In the genomic region with DNA sequence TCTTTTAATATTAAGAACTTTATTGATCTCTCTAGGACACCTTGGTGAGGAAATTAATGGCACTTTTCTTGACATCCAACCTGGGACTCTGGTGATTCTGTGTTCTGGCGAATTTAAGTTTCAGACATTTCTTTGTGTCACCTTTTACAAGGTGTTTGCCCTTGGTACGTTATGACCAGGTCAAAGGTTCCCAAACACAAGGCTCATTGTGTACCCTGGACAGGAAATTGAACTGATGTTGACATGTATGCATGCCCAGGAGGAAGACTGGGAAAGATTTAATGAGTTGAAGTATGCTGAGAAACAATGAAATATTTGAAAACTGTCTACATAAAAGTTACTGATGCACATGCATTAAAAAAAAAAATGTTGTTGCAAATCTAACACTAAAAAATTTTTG, we compare ENCODE assay signal across 1 cellular context.
A peak's percentile ranks its signal among the peaks of the same experiment; 100 is the strongest.
TF ChIP-seq lines count a peak whose summit lies in the region.

No MANE protein-coding gene starts in this region.

TF ChIP-seq in HepG2, 621 proteins besides CTCF, POLR2A, EP300 and RAD21 (continued from another document and continues in another):
- TF ChIP-seq, protein P1, sequence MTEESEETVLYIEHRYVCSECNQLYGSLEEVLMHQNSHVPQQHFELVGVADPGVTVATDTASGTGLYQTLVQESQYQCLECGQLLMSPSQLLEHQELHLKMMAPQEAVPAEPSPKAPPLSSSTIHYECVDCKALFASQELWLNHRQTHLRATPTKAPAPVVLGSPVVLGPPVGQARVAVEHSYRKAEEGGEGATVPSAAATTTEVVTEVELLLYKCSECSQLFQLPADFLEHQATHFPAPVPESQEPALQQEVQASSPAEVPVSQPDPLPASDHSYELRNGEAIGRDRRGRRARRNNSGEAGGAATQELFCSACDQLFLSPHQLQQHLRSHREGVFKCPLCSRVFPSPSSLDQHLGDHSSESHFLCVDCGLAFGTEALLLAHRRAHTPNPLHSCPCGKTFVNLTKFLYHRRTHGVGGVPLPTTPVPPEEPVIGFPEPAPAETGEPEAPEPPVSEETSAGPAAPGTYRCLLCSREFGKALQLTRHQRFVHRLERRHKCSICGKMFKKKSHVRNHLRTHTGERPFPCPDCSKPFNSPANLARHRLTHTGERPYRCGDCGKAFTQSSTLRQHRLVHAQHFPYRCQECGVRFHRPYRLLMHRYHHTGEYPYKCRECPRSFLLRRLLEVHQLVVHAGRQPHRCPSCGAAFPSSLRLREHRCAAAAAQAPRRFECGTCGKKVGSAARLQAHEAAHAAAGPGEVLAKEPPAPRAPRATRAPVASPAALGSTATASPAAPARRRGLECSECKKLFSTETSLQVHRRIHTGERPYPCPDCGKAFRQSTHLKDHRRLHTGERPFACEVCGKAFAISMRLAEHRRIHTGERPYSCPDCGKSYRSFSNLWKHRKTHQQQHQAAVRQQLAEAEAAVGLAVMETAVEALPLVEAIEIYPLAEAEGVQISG (CRISPR knock-in tag; IDR thresholded peaks at IDR 0.05), result no peak
- TF ChIP-seq, protein P2, sequence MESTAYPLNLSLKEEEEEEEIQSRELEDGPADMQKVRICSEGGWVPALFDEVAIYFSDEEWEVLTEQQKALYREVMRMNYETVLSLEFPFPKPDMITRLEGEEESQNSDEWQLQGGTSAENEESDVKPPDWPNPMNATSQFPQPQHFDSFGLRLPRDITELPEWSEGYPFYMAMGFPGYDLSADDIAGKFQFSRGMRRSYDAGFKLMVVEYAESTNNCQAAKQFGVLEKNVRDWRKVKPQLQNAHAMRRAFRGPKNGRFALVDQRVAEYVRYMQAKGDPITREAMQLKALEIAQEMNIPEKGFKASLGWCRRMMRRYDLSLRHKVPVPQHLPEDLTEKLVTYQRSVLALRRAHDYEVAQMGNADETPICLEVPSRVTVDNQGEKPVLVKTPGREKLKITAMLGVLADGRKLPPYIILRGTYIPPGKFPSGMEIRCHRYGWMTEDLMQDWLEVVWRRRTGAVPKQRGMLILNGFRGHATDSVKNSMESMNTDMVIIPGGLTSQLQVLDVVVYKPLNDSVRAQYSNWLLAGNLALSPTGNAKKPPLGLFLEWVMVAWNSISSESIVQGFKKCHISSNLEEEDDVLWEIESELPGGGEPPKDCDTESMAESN (CRISPR knock-in tag; conservative IDR thresholded peaks at IDR 0.05), result no peak
- TF ChIP-seq POGZ (CRISPR knock-in tag; IDR thresholded peaks at IDR 0.05) (peak; percentile 71; the same call in 1 of the 2 replicates), ZNF460 (CRISPR knock-in tag; IDR thresholded peaks at IDR 0.05; ENCODE audit: borderline replicate concordance) (no peak), FOXP4 (CRISPR knock-in tag; IDR thresholded peaks at IDR 0.05) (peak; percentile 39; the same call in 1 of the 2 replicates), ATAD3A (CRISPR knock-in tag; IDR thresholded peaks at IDR 0.05) (no peak), ZMYM4 (CRISPR knock-in tag; IDR thresholded peaks at IDR 0.05) (peak; percentile 69), ZNF432 (CRISPR knock-in tag; IDR thresholded peaks at IDR 0.05; ENCODE audit: borderline replicate concordance) (no peak), TRIM24 (CRISPR knock-in tag; IDR thresholded peaks at IDR 0.05) (no peak), HMG20A (CRISPR knock-in tag; IDR thresholded peaks at IDR 0.05; ENCODE audit: borderline replicate concordance) (peak; percentile 62; the same call in 1 of the 2 replicates), BCL6 (CRISPR knock-in tag; IDR thresholded peaks at IDR 0.05) (0 out of 2 replicates have a peak, but pooled peaks have one; percentile 39), FOXO1 (CRISPR knock-in tag; IDR thresholded peaks at IDR 0.05) (peak; percentile 72; the same call in 1 of the 2 replicates), SSRP1 (CRISPR knock-in tag; IDR thresholded peaks at IDR 0.05) (no peak), NR3C1 (CRISPR knock-in tag; IDR thresholded peaks at IDR 0.05) (no peak), NFIC (IDR thresholded peaks at IDR 0.05; ENCODE audit: low read length) (peak; percentile 32; the same call in 1 of the 2 replicates), NR2F1 (CRISPR knock-in tag; IDR thresholded peaks at IDR 0.05) (peak; percentile 54 to 62; a peak in 3 of 4 replicates), NR2F6 (IDR thresholded peaks at IDR 0.05) (peak; percentile 77), NR2F6 (CRISPR knock-in tag; IDR thresholded peaks at IDR 0.05) (peak; percentile 87), ZNF256 (CRISPR knock-in tag; conservative IDR thresholded peaks at IDR 0.05) (no peak), CEBPZ (IDR thresholded peaks at IDR 0.05; ENCODE audit: low read length) (no peak), SOX6 (IDR thresholded peaks at IDR 0.05) (no peak), SOX6 (CRISPR knock-in tag; IDR thresholded peaks at IDR 0.05) (peak; percentile 77), MZF1 (CRISPR knock-in tag; IDR thresholded peaks at IDR 0.05; ENCODE audit: borderline replicate concordance) (no peak), HDAC2 (CRISPR knock-in tag; IDR thresholded peaks at IDR 0.05) (0 out of 2 replicates have a peak, but pooled peaks have one; percentile 47), FOXA1 (IDR thresholded peaks at IDR 0.05) (no peak), FOXA1 (CRISPR knock-in tag; IDR thresholded peaks at IDR 0.05) (peak; percentile 67), HMGXB4 (CRISPR knock-in tag; IDR thresholded peaks at IDR 0.05; ENCODE audit: borderline replicate concordance in 1 of 2, low read depth in 1 of 2) (no peak), ZNF331 (CRISPR knock-in tag; IDR thresholded peaks at IDR 0.05) (peak; percentile 24; the same call in 1 of the 2 replicates), CEBPG (CRISPR knock-in tag; IDR thresholded peaks at IDR 0.05) (0 out of 2 replicates have a peak, but pooled peaks have one; percentile 33), ZNF160 (CRISPR knock-in tag; IDR thresholded peaks at IDR 0.05) (no peak), DPF2 (CRISPR knock-in tag; IDR thresholded peaks at IDR 0.05; ENCODE audit: borderline replicate concordance, low read depth) (peak; percentile 35; the same call in 1 of the 2 replicates), STAG1 (CRISPR knock-in tag; IDR thresholded peaks at IDR 0.05) (no peak), ESRRA (CRISPR knock-in tag; IDR thresholded peaks at IDR 0.05; ENCODE audit: low read depth) (peak; percentile 95), HCFC1 (IDR thresholded peaks at IDR 0.05; ENCODE audit: low read depth, low read length) (no peak), RNF219 (CRISPR knock-in tag; IDR thresholded peaks at IDR 0.05) (no peak), RARG (CRISPR knock-in tag; IDR thresholded peaks at IDR 0.05; ENCODE audit: low read depth) (no peak), DRAP1 (CRISPR knock-in tag; IDR thresholded peaks at IDR 0.05) (no peak), SOX5 (CRISPR knock-in tag; IDR thresholded peaks at IDR 0.05; ENCODE audit: borderline replicate concordance) (peak; percentile 67; the same call in 1 of the 2 replicates), TEAD3 (CRISPR knock-in tag; optimal IDR thresholded peaks at IDR 0.05; ENCODE audit: borderline replicate concordance) (peak; percentile 43), ZNF510 (CRISPR knock-in tag; IDR thresholded peaks at IDR 0.05; ENCODE audit: low read depth) (no peak), ELF1 (CRISPR knock-in tag; IDR thresholded peaks at IDR 0.05) (peak; percentile 51), AKAP8 (CRISPR knock-in tag; IDR thresholded peaks at IDR 0.05) (no peak), SNAI1 (CRISPR knock-in tag; IDR thresholded peaks at IDR 0.05; ENCODE audit: borderline replicate concordance) (no peak)
- TF ChIP-seq, protein P3, sequence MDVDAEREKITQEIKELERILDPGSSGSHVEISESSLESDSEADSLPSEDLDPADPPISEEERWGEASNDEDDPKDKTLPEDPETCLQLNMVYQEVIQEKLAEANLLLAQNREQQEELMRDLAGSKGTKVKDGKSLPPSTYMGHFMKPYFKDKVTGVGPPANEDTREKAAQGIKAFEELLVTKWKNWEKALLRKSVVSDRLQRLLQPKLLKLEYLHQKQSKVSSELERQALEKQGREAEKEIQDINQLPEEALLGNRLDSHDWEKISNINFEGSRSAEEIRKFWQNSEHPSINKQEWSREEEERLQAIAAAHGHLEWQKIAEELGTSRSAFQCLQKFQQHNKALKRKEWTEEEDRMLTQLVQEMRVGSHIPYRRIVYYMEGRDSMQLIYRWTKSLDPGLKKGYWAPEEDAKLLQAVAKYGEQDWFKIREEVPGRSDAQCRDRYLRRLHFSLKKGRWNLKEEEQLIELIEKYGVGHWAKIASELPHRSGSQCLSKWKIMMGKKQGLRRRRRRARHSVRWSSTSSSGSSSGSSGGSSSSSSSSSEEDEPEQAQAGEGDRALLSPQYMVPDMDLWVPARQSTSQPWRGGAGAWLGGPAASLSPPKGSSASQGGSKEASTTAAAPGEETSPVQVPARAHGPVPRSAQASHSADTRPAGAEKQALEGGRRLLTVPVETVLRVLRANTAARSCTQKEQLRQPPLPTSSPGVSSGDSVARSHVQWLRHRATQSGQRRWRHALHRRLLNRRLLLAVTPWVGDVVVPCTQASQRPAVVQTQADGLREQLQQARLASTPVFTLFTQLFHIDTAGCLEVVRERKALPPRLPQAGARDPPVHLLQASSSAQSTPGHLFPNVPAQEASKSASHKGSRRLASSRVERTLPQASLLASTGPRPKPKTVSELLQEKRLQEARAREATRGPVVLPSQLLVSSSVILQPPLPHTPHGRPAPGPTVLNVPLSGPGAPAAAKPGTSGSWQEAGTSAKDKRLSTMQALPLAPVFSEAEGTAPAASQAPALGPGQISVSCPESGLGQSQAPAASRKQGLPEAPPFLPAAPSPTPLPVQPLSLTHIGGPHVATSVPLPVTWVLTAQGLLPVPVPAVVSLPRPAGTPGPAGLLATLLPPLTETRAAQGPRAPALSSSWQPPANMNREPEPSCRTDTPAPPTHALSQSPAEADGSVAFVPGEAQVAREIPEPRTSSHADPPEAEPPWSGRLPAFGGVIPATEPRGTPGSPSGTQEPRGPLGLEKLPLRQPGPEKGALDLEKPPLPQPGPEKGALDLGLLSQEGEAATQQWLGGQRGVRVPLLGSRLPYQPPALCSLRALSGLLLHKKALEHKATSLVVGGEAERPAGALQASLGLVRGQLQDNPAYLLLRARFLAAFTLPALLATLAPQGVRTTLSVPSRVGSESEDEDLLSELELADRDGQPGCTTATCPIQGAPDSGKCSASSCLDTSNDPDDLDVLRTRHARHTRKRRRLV (CRISPR knock-in tag; IDR thresholded peaks at IDR 0.05), result 0 out of 2 replicates have a peak, but pooled peaks have one; percentile 27
